17 cellular contexts compared by ENCODE assay signal in the genomic region with DNA sequence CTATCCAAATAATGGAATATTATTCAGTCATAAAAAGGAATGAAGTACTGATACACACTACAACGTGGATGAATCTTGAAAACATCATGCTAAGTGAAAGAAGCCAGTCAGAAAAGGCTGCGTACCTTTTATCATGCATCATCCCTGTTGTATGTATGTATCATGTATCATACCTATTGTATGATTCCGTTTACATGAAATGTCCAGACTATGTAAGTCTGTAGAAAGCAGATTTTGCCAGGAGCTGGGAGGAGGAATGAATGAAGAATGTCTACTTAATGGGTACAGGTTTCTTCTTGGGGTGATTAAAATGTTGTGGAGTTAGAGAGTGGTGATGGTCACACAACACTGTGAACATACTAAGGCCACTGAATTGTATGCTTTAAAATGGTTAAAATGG.
"Had no signal": no experiment of that assay in that cellular context is flagged by ENCODE, and none has a peak within 500 bp of the region (broad histone marks: within the 10 kb centered on the region; RNA-seq: fewer than 3 reads in every experiment).

No MANE protein-coding gene starts in this region.

- H3K27me3 Mint-ChIP-seq: naive B cell, progenitor cell of endocrine pancreas had no signal

- H3K27ac ChIP-seq: adrenal gland, neural progenitor cell, thyroid gland had no signal

- H3K4me3 ChIP-seq: adrenal gland, mucosa of descending colon, neural progenitor cell, thyroid gland had no signal

- H3K9me3 Mint-ChIP-seq: activated T-helper 2 cell treated with anti-CD3 and anti-CD28 coated beads, Interferon-gamma antibody, Interleukin-2, Interleukin-4, amounts not matched to agents 10 μg/mL and 5 μg/mL and 100 μg/mL, durations not matched to agents 14 hours and 24 hours and 36 hours; naive B cell; neural progenitor cell; WTC11 had no signal

- H3K9me3 ChIP-seq: adrenal gland, mucosa of descending colon, thyroid gland had no signal

- H3K36me3 ChIP-seq: neural progenitor cell had no signal

- H3K9ac ChIP-seq: neural progenitor cell had no signal

- H3K4me2 ChIP-seq: neural progenitor cell had no signal

- H3K27ac Mint-ChIP-seq: neural progenitor cell, progenitor cell of endocrine pancreas, WTC11 had no signal

- H3K4me1 ChIP-seq: neural progenitor cell had no signal

- H2AFZ ChIP-seq: neural progenitor cell had no signal

- FAIRE-seq: islet of Langerhans had no signal

- H3K4me3 Mint-ChIP-seq: naive B cell, neural progenitor cell, WTC11 had no signal

- H3K36me3 Mint-ChIP-seq: neural progenitor cell, WTC11 had no signal

- DNase-seq: activated CD4-positive, alpha-beta T cell treated with anti-CD3 and anti-CD28 coated beads for 48 hours; activated naive CD4-positive, alpha-beta T cell treated with Interleukin-2 at 50 U/mL for 16 hours; adrenal gland; dermis blood vessel endothelial cell; effector memory CD4-positive, alpha-beta T cell; left cardiac atrium; mesenchymal stem cell; mucosa of descending colon; naive B cell; stimulated activated CD8-positive, alpha-beta memory T cell treated with anti-CD3 and anti-CD28 coated beads, Interleukin-4, amount 100 ng/mL, for 48 hours; stimulated activated naive CD4-positive, alpha-beta T cell treated with Interleukin-2 at 50 U/mL for 16 hours; thyroid gland had no signal

- ATAC-seq: left cardiac atrium, mucosa of descending colon, WTC11 had no signal

- H3K27me3 ChIP-seq: adrenal gland, neural progenitor cell, thyroid gland had no signal
